1 cellular context compared by ENCODE assay signal in the genomic region with DNA sequence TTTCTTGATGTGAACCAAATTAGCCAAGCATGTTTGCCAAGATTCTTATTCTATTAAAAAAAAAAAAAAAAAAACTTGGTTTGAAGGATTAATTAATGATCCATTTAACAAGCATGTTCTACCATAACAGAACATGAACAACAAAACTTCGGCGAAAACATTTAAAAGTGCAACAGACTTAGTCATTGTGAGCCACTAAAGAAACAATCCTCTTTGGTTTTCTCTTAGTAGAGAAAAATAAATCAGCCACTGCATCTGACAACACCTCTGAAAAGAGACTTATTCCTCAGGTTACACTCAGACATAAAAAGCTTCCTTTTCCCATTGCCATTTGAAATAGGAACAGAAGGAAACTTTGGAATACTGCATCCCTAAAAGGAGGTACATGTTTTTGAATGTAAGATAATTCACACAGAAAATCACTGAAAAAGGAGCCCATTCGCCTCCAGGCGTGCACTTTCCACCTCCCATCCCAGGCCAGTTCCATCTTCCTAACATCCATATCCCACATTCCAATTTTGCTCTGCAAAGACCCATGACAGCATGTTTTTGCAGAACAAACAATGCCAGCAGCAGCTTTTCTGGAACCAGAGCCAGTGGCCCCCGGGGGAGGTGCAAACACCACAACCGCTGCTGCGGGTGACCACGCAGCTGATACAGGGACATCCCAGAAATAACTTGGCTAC.
TF ChIP-seq lines count a peak whose summit lies in the region.

No MANE protein-coding gene starts in this region.

TF ChIP-seq in K562, 482 proteins besides CTCF, POLR2A, EP300 and RAD21 (continued from another document):
- TF ChIP-seq ZNF780A (CRISPR knock-in tag; IDR thresholded peaks at IDR 0.05) (no peak), TCF7L2 (IDR thresholded peaks at IDR 0.05; ENCODE audit: low read depth, low read length) (no peak), CBX3 (IDR thresholded peaks at IDR 0.05; ENCODE audit: borderline replicate concordance in 1 of 2, low read length in 2 of 2) (no peak), SRSF3 (IDR thresholded peaks at IDR 0.05; ENCODE audit: insufficient read depth, low read length) (no peak), SUPT5H (IDR thresholded peaks at IDR 0.05) (no peak), ZZZ3 (IDR thresholded peaks at IDR 0.05) (no peak), ZNF583 (CRISPR knock-in tag; IDR thresholded peaks at IDR 0.05) (no peak), SREBF2 (CRISPR knock-in tag; IDR thresholded peaks at IDR 0.05) (no peak), HDAC3 (IDR thresholded peaks at IDR 0.05; ENCODE audit: borderline replicate concordance, partially characterized antibody) (no peak), ZBTB9 (CRISPR knock-in tag; IDR thresholded peaks at IDR 0.05) (no peak), RBM22 (IDR thresholded peaks at IDR 0.05; ENCODE audit: low read depth, low read length, poor library complexity, severe bottlenecking) (peak; percentile 74), XRCC3 (IDR thresholded peaks at IDR 0.05) (no peak), EWSR1 (IDR thresholded peaks at IDR 0.05; ENCODE audit: borderline replicate concordance, low read depth, partially characterized antibody) (peak; percentile 48), ZNF124 (CRISPR knock-in tag; IDR thresholded peaks at IDR 0.05) (no peak), DNMT1 (IDR thresholded peaks at IDR 0.05) (no peak), ZC3H8 (IDR thresholded peaks at IDR 0.05) (no peak), ZNF232 (CRISPR knock-in tag; IDR thresholded peaks at IDR 0.05) (no peak), NR2C2 (CRISPR knock-in tag; IDR thresholded peaks at IDR 0.05) (no peak), NR2C2 (tag; IDR thresholded peaks at IDR 0.05) (no peak), CXXC5 (CRISPR knock-in tag; IDR thresholded peaks at IDR 0.05) (no peak), ZBTB33 (CRISPR knock-in tag; IDR thresholded peaks at IDR 0.05) (0 out of 2 replicates have a peak, but pooled peaks have one; percentile 47), MTA3 (IDR thresholded peaks at IDR 0.05; ENCODE audit: borderline replicate concordance) (no peak)
- TF ChIP-seq, protein P1, sequence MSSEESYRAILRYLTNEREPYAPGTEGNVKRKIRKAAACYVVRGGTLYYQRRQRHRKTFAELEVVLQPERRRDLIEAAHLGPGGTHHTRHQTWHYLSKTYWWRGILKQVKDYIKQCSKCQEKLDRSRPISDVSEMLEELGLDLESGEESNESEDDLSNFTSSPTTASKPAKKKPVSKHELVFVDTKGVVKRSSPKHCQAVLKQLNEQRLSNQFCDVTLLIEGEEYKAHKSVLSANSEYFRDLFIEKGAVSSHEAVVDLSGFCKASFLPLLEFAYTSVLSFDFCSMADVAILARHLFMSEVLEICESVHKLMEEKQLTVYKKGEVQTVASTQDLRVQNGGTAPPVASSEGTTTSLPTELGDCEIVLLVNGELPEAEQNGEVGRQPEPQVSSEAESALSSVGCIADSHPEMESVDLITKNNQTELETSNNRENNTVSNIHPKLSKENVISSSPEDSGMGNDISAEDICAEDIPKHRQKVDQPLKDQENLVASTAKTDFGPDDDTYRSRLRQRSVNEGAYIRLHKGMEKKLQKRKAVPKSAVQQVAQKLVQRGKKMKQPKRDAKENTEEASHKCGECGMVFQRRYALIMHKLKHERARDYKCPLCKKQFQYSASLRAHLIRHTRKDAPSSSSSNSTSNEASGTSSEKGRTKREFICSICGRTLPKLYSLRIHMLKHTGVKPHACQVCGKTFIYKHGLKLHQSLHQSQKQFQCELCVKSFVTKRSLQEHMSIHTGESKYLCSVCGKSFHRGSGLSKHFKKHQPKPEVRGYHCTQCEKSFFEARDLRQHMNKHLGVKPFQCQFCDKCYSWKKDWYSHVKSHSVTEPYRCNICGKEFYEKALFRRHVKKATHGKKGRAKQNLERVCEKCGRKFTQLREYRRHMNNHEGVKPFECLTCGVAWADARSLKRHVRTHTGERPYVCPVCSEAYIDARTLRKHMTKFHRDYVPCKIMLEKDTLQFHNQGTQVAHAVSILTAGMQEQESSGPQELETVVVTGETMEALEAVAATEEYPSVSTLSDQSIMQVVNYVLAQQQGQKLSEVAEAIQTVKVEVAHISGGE (CRISPR knock-in tag; IDR thresholded peaks at IDR 0.05): peak in 1 of 3 experiments; percentile 91; a peak in 2 of 6 replicates
- TF ChIP-seq, protein P2, sequence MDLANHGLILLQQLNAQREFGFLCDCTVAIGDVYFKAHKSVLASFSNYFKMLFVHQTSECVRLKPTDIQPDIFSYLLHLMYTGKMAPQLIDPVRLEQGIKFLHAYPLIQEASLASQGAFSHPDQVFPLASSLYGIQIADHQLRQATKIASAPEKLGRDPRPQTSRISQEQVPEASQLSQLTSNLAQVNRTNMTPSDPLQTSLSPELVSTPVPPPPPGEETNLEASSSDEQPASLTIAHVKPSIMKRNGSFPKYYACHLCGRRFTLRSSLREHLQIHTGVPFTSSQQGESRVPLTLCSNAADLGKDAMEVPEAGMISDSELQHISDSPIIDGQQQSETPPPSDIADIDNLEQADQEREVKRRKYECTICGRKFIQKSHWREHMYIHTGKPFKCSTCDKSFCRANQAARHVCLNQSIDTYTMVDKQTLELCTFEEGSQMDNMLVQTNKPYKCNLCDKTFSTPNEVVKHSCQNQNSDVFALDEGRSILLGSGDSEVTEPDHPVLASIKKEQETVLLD (IDR thresholded peaks at IDR 0.05): no peak
